11 cellular contexts compared by ENCODE assay signal in the genomic region with DNA sequence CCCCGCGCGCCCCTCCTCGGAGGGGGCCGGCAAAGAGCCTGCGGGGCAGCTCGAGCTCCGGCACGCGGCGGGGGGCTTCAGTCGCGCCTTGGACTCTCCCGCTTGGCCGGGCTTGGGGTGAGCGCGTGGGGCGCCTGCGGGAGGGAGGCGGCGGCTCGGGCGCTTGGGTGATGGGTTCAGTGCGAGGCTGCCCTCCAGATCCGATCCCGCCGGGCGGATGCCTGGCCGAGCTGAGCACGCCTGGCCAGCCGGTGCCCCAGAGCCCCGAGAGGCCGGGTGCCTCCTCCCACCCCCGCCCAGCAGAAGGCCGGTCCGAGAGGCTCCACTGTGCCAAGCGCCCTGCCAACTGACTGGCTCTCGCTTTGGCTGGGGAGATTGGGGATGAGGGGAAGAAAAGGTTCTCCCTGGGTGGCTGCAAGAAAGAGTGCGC. TPM values are rescaled to one million over a fixed set of nuclear protein-coding genes. Genes with fewer than 3 reads are reported as not detected.
DNase-seq lines count a peak whose midpoint lies in the region; ATAC-seq and TF ChIP-seq lines count a peak whose summit lies in the region.
"Had no signal": no experiment of that assay in that cellular context is flagged by ENCODE, and none has a peak within 500 bp of the region (broad histone marks: within the 10 kb centered on the region; RNA-seq: fewer than 3 reads in every experiment).

No MANE protein-coding gene starts in this region.

- no peaks in the 10 kb centered on the region for H3K36me3 ChIP-seq in adipocyte (ENCODE audit: control insufficient read depth, insufficient read depth, low read length, severe bottlenecking)

- H3K36me3 Mint-ChIP-seq in effector memory CD8-positive, alpha-beta T cell (ENCODE audit: insufficient read depth): no peaks in the 10 kb centered on the region
- H3K36me3 Mint-ChIP-seq: activated naive CD8-positive, alpha-beta T cell had no signal

- no peak overlapping the region for H3K27ac Mint-ChIP-seq in effector memory CD8-positive, alpha-beta T cell
- H3K27ac Mint-ChIP-seq: activated CD8-positive, alpha-beta T cell treated with anti-CD3 and anti-CD28 coated beads, Interleukin-2, amount 10 ng/mL, durations not matched to agents 7 days and 5 days; activated naive CD8-positive, alpha-beta T cell had no signal

- H3K4me3 ChIP-seq in adipocyte (ENCODE audit: low read length) (peak overlapping the region; percentile 31), retinal pigment epithelial cell (ENCODE audit: low read length) (peak overlapping the region; percentile 24)

- no peak overlapping the region for H3K4me3 Mint-ChIP-seq in effector memory CD8-positive, alpha-beta T cell
- H3K4me3 Mint-ChIP-seq: activated CD8-positive, alpha-beta T cell treated with anti-CD3 and anti-CD28 coated beads, Interleukin-2, amount 10 ng/mL, durations not matched to agents 7 days and 5 days had no signal

- peak; percentile 6 for DNase-seq in Daoy (ENCODE audit: low read depth)
- peak; percentile 6 for DNase-seq in adipocyte (ENCODE audit: low read depth)
- DNase-seq in iPS-NIHi7 (ENCODE audit: extremely low spot score): peak; percentile 37
- no peak for DNase-seq in retinal pigment epithelial cell (ENCODE audit: low read depth)
- no peak for DNase-seq in KBM-7
- DNase-seq in effector memory CD8-positive, alpha-beta T cell: no peak
- DNase-seq in NCI-H187 treated with DMSO at 0.1 percent for 48 hours (lab: John Stamatoyannopoulos, UW): no peak
- no peak for DNase-seq in activated CD4-positive, CD25-positive, alpha-beta regulatory T cell treated with anti-CD3 and anti-CD28 coated beads, Interleukin-2, amount 50 U/mL, for 72 hours
- DNase-seq: activated CD8-positive, alpha-beta T cell treated with anti-CD3 and anti-CD28 coated beads, Interleukin-2, amount 10 ng/mL, durations not matched to agents 7 days and 5 days; T-helper 1 cell had no signal

- no peak for ATAC-seq in effector memory CD8-positive, alpha-beta T cell (replicated peaks)
- ATAC-seq: activated CD8-positive, alpha-beta T cell treated with anti-CD3 and anti-CD28 coated beads, Interleukin-2, amount 10 ng/mL, durations not matched to agents 7 days and 5 days had no signal

- TF ChIP-seq CTCF in retinal pigment epithelial cell (conservative IDR thresholded peaks at IDR 0.05; ENCODE audit: low read depth, low read length): no peak

- H3K9ac ChIP-seq in adipocyte (ENCODE audit: low read length): no peak overlapping the region

- peaks cover 9% of the 10 kb centered on the region for H3K4me1 ChIP-seq in adipocyte (ENCODE audit: control insufficient read depth, insufficient read depth, low read length)

- peaks cover 0 to 2% of the 10 kb centered on the region in 2 donors for H3K4me1 Mint-ChIP-seq in effector memory CD8-positive, alpha-beta T cell (ENCODE audit: low read depth in 2 of 2)

- in situ Hi-C loops in KBM-7 (cut with MboI; ENCODE audit: low pct_unique_long_range_greater_than_20kb, low sequenced_read_pairs): no loop called here

- H3K9me3 Mint-ChIP-seq in effector memory CD8-positive, alpha-beta T cell: no peaks in the 10 kb centered on the region

- H3K9me3 ChIP-seq in adipocyte (ENCODE audit: control insufficient read depth, low read length): no peaks in the 10 kb centered on the region

- H3K27me3 Mint-ChIP-seq in effector memory CD8-positive, alpha-beta T cell: peaks cover 34 to 56% of the 10 kb centered on the region in 2 donors

- peaks cover 39% of the 10 kb centered on the region for H3K27me3 ChIP-seq in adipocyte (replicated peaks; ENCODE audit: control insufficient read depth, insufficient read depth, low read length)

RNA-seq across cellular contexts. Expression of a gene that starts 0.3 kb away (rescaled TPM):
- total RNA-seq in Daoy (2014; rRNA removed; shearing (Covaris generic)): 1.4 and 5.6 TPM in 2 replicates
- total RNA-seq: activated CD8-positive, alpha-beta T cell treated with anti-CD3 and anti-CD28 coated beads, Interleukin-2, amount 10 ng/mL, durations not matched to agents 7 days and 5 days had no signal

Comparison
In these comparisons a context has a peak if more than half of its experiments do, and no peak if none do; other contexts are left out.
1. DNase-seq: peak in Daoy (single experiment), adipocyte (single experiment) and iPS-NIHi7 (single experiment); none in retinal pigment epithelial cell (single experiment), KBM-7 (single experiment), effector memory CD8-positive, alpha-beta T cell (0 of 3), NCI-H187 treated with DMSO at 0.1 percent for 48 hours (single experiment) and activated CD4-positive, CD25-positive, alpha-beta regulatory T cell treated with anti-CD3 and anti-CD28 coated beads, Interleukin-2, amount 50 U/mL, for 72 hours (single experiment).